ENCODE assay signal across 20 cellular contexts in genomic region chr10:110483633-110484032, GRCh38. TPM values are rescaled to one million over a fixed set of nuclear protein-coding genes. Genes with fewer than 3 reads are reported as not detected.
DNase-seq lines count a peak whose midpoint lies in the region; ATAC-seq, FAIRE-seq and TF ChIP-seq lines count a peak whose summit lies in the region.
"Had no signal": no experiment of that assay in that cellular context is flagged by ENCODE, and none has a peak within 500 bp of the region (broad histone marks: within the 10 kb centered on the region; RNA-seq: fewer than 3 reads in every experiment).

No MANE protein-coding gene starts in this region.

- TF ChIP-seq CTCF in H1 (IDR thresholded peaks at IDR 0.05; ENCODE audit: control extremely low read depth in 1 of 3, insufficient read depth in 1 of 3, low read depth in 1 of 3, low read length in 3 of 3) (no peak), mucosa of descending colon (IDR thresholded peaks at IDR 0.05) (no peak), H9 (conservative IDR thresholded peaks at IDR 0.05) (no peak), pancreas (IDR thresholded peaks at IDR 0.05) (no peak)

- H3K4me1 ChIP-seq in H1 (replicated peaks in 1 of 4; ENCODE audit: control insufficient read depth in 3 of 4, insufficient read depth in 4 of 4, low read length in 3 of 4) (peaks cover 9 to 12% (median 11%) of the 10 kb centered on the region in 4 experiments), mucosa of descending colon (ENCODE audit: low read depth) (peaks cover 3% of the 10 kb centered on the region), H9 (ENCODE audit: insufficient read depth, low read length) (peaks cover 13% of the 10 kb centered on the region), pancreas (no peaks in the 10 kb centered on the region)

- no peaks in the 10 kb centered on the region for H3K23me2 ChIP-seq in H1 (ENCODE audit: low read depth, low read length)
- H3K23me2 ChIP-seq in H9 (ENCODE audit: insufficient read length, low read depth, low read length, poor library complexity, severe bottlenecking), result no peaks in the 10 kb centered on the region

- in situ Hi-C loops in ACHN (cut with HindIII; ENCODE audit: low pct_ligation_motif_present, low pct_unique_long_range_greater_than_20kb, low sequenced_read_pairs), result no loop called here

- POLR2A ChIA-PET in H1 (lab: Charles Lee; ENCODE audit: partially characterized antibody), result interaction anchor here (0.7 to 8.9 kb wide), 3 partner anchors 10 to 167 kb away, joined by 3 to 56 read pairs (median 4); partner anchors contain the start of gene DUSP5

- H3K18ac ChIP-seq in H1 (ENCODE audit: extremely low read depth, low read length), result no peak overlapping the region
- H3K18ac ChIP-seq in H9 (ENCODE audit: insufficient read length, low read depth, low read length), result no peak overlapping the region

- no peak overlapping the region for H3K4ac ChIP-seq in H1 (replicated peaks; ENCODE audit: insufficient read length, low read depth, low read length)
- H3K4ac ChIP-seq in H9 (ENCODE audit: low read depth, low read length), result no peak overlapping the region

- H3K79me1 ChIP-seq in H1 (ENCODE audit: low read depth, low read length) (no peaks in the 10 kb centered on the region), H9 (ENCODE audit: insufficient read depth, low read depth, low read length, poor library complexity, severe bottlenecking) (no peaks in the 10 kb centered on the region)

- H3K27ac ChIP-seq in H1 (ENCODE audit: low read depth, low read length), result no peak overlapping the region
- no peak overlapping the region for H3K27ac ChIP-seq in H9 (ENCODE audit: insufficient read length, low read depth, low read length)
- no peak overlapping the region for H3K27ac ChIP-seq in pancreas

- H3K4me2 ChIP-seq in H1 (ENCODE audit: insufficient read depth in 1 of 2, low read depth in 2 of 2, low read length in 2 of 2), result no peak overlapping the region
- H3K4me2 ChIP-seq in H9 (ENCODE audit: insufficient read depth, insufficient read length, low read length), result no peak overlapping the region

- H3K4me3 ChIP-seq in H1 (ENCODE audit: extremely low read depth in 1 of 4, insufficient read depth in 2 of 4, low read depth in 3 of 4, low read length in 4 of 4), result no peak overlapping the region
- H3K4me3 ChIP-seq in mucosa of descending colon, result no peak overlapping the region
- no peak overlapping the region for H3K4me3 ChIP-seq in pancreas

- H3K36me3 Mint-ChIP-seq in H9 (ENCODE audit: insufficient read depth in 1 of 3, low read depth in 3 of 3), result no peaks in the 10 kb centered on the region

- TF ChIP-seq POLR2A in H1 (IDR thresholded peaks at IDR 0.05; ENCODE audit: control extremely low read depth in 1 of 2, low read depth in 2 of 2, low read length in 2 of 2), result no peak

- H3K4me3 Mint-ChIP-seq in H9, result no peak overlapping the region
- H3K4me3 Mint-ChIP-seq: CD4-positive, alpha-beta T cell had no signal

- CTCF ChIA-PET in H1 (lab: Charles Lee; ENCODE audit: partially characterized antibody), result interaction anchor here (0.7 to 3.0 kb wide), 5 partner anchors 11 to 130 kb away, joined by 4 to 13 read pairs (median 6); no protein-coding TSS in a partner anchor

- no peaks in the 10 kb centered on the region for H3K9me3 Mint-ChIP-seq in H9
- H3K9me3 Mint-ChIP-seq: CD4-positive, alpha-beta T cell had no signal

- 94% methylated on average over 2 of the region's 2 CpGs; no CpG with 5 or more reads in 1 of the 2 experiments for WGBS in H1 (ENCODE audit: extremely low coverage in 1 of 2, insufficient coverage in 1 of 2, insufficient read length in 1 of 2, insufficient replicate concordance in 2 of 2, low coverage in 1 of 2, low lambda C conversion rate in 2 of 2, missing lambda C conversion rate in 1 of 2), 2 experiments
- WGBS in H9 (ENCODE audit: extremely low coverage, insufficient read length, low lambda C conversion rate), result no CpG with 5 or more reads among the region's 2 CpGs
- WGBS in pancreas, 2 donors, result 56 to 66% methylated on average over 2 of the region's 2 CpGs

- H3K9me3 ChIP-seq in H1 (ENCODE audit: insufficient read depth in 2 of 2, low read depth in 1 of 2, low read length in 1 of 2), result no peaks in the 10 kb centered on the region
- no peaks in the 10 kb centered on the region for H3K9me3 ChIP-seq in mucosa of descending colon
- no peaks in the 10 kb centered on the region for H3K9me3 ChIP-seq in H9 (ENCODE audit: control insufficient read depth, low read depth, low read length)
- H3K9me3 ChIP-seq in pancreas, result no peaks in the 10 kb centered on the region

- H3K79me2 ChIP-seq in H1 (ENCODE audit: control insufficient read depth in 1 of 2, insufficient read depth in 2 of 2, low read length in 2 of 2) (no peaks in the 10 kb centered on the region), H9 (ENCODE audit: insufficient read depth, low read length) (no peaks in the 10 kb centered on the region)

- H2AK5ac ChIP-seq in H1 (ENCODE audit: low read depth, low read length) (no peak overlapping the region), H9 (ENCODE audit: insufficient read length, low read length) (no peak overlapping the region)

- FAIRE-seq in H1 (lab: Jason Lieb, UNC), result no peak
- FAIRE-seq in pancreas (lab: Jason Lieb, UNC), result no peak
- FAIRE-seq: GM12891 had no signal

- H2BK20ac ChIP-seq in H1 (ENCODE audit: low read length) (0 out of 2 replicates have a peak overlapping the region, but pooled peaks have one; percentile 72), H9 (ENCODE audit: low read depth, low read length, poor library complexity, severe bottlenecking) (no peak overlapping the region)

- H3K56ac ChIP-seq in H1 (replicated peaks; ENCODE audit: insufficient read length, low read depth, low read length) (no peak overlapping the region), H9 (ENCODE audit: insufficient read length, low read depth, low read length) (no peak overlapping the region)

- H4K20me1 ChIP-seq in H1 (replicated peaks in 1 of 2; ENCODE audit: control insufficient read depth in 1 of 2, insufficient read depth in 2 of 2, low read length in 2 of 2) (no peaks in the 10 kb centered on the region), H9 (ENCODE audit: control insufficient read depth, insufficient read depth, insufficient read length) (no peaks in the 10 kb centered on the region)

- H3K14ac ChIP-seq in H1 (ENCODE audit: insufficient read length) (no peak overlapping the region), H9 (ENCODE audit: insufficient read depth, low read length) (no peak overlapping the region)

- no peaks in the 10 kb centered on the region for H3K27me3 Mint-ChIP-seq in H9 (ENCODE audit: low read depth)

- H2AFZ ChIP-seq in H1 (ENCODE audit: low read length) (no peak overlapping the region), H9 (ENCODE audit: low read length) (no peak overlapping the region)

- peaks cover 18 to 20% of the 10 kb centered on the region in 2 experiments for H3K4me1 Mint-ChIP-seq in H9

- no peak for TF ChIP-seq RAD21 in H1 (IDR thresholded peaks at IDR 0.05 in 1 of 2, conservative IDR thresholded peaks at IDR 0.05 in 1 of 2; ENCODE audit: low read depth in 2 of 2, low read length in 2 of 2)

- H3T11ph ChIP-seq in H9 (ENCODE audit: low read length), result no peak overlapping the region

- no peaks in the 10 kb centered on the region for H3K36me3 ChIP-seq in H1 (ENCODE audit: control insufficient read depth in 2 of 4, insufficient read depth in 4 of 4, low read length in 3 of 4)
- no peaks in the 10 kb centered on the region for H3K36me3 ChIP-seq in mucosa of descending colon (ENCODE audit: low read depth)
- no peaks in the 10 kb centered on the region for H3K36me3 ChIP-seq in pancreas

- H3K27ac Mint-ChIP-seq in H9, result no peak overlapping the region
- H3K27ac Mint-ChIP-seq: CD4-positive, alpha-beta T cell had no signal

- H3K23ac ChIP-seq in H1 (ENCODE audit: insufficient read length), result no peak overlapping the region
- H3K23ac ChIP-seq in H9 (ENCODE audit: insufficient read length, low read depth, low read length), result no peak overlapping the region

- H2BK15ac ChIP-seq in H1 (ENCODE audit: low read length), result no peak overlapping the region
- no peak overlapping the region for H2BK15ac ChIP-seq in H9 (ENCODE audit: low read depth, low read length)

- no peak overlapping the region for H3K9ac ChIP-seq in H1 (replicated peaks in 1 of 4; ENCODE audit: extremely low read depth in 1 of 4, low read depth in 3 of 4, low read length in 3 of 4)
- no peak overlapping the region for H3K9ac ChIP-seq in H9 (ENCODE audit: extremely low read depth, insufficient read length, low read length)

- H4K5ac ChIP-seq in H1 (ENCODE audit: insufficient read length, low read depth, low read length) (no peak overlapping the region), H9 (ENCODE audit: insufficient read length, low read depth, low read length) (no peak overlapping the region)

- DNase-seq in HUDEP-2 (lab: John Stamatoyannopoulos, UW; ENCODE audit: unreplicated experiment in 76 of 76), result peak in 49 of 76 experiments; percentile 7 to 84 (median 46)
- peak; percentile 25 for DNase-seq in SW480 (ENCODE audit: low spot score)
- no peak for DNase-seq in H1 (ENCODE audit: low read depth in 1 of 2, low spot score in 2 of 2)
- DNase-seq in mucosa of descending colon, result no peak
- DNase-seq in ACHN, result no peak
- no peak for DNase-seq in iPS-NIHi7 (ENCODE audit: extremely low spot score)
- no peak for DNase-seq in H9
- DNase-seq in pancreas, result no peak
- DNase-seq: CD4-positive, alpha-beta T cell; DMS153; GOT3; Kasumi-1; MM.1S; NCI-H1092 treated with DMSO at 0.1 percent for 48 hours; NCI-H1436 treated with DMSO at 0.1 percent for 48 hours; NCI-H2029; NCI-H446 treated with DMSO at 0.1 percent for 48 hours; NCI-H526 treated with DMSO at 0.1 percent for 48 hours; Right ventricle myocardium superior had no signal

- H2BK5ac ChIP-seq in H1 (ENCODE audit: low read depth, low read length) (no peak overlapping the region), H9 (ENCODE audit: insufficient read length, low read length) (no peak overlapping the region)

- H2BK120ac ChIP-seq in H1 (replicated peaks; ENCODE audit: low read depth, low read length) (no peak overlapping the region), H9 (ENCODE audit: low read depth, low read length, poor library complexity, severe bottlenecking) (no peak overlapping the region)

- H4K8ac ChIP-seq in H1 (ENCODE audit: extremely low read depth, insufficient read depth, low read length), result no peak overlapping the region
- no peak overlapping the region for H4K8ac ChIP-seq in H9 (replicated peaks; ENCODE audit: insufficient read length, low read depth, low read length)

- no peak for TF ChIP-seq EP300 in H1 (IDR thresholded peaks at IDR 0.05; ENCODE audit: borderline replicate concordance in 1 of 2, low read depth in 2 of 2, low read length in 2 of 2)

- intact Hi-C loops in mucosa of descending colon (cut with DNase I, micrococcal nuclease), result no loop called here
- intact Hi-C loops in pancreas (cut with DNase I), result no loop called here

- no peaks in the 10 kb centered on the region for H3K27me3 ChIP-seq in H1 (replicated peaks in 1 of 4; ENCODE audit: control insufficient read depth in 3 of 4, extremely low read depth in 1 of 4, insufficient read depth in 3 of 4, low read length in 3 of 4)
- no peaks in the 10 kb centered on the region for H3K27me3 ChIP-seq in H9 (ENCODE audit: insufficient read depth, low read length)
- H3K27me3 ChIP-seq in pancreas, result no peaks in the 10 kb centered on the region

- ATAC-seq in mucosa of descending colon (peak; percentile 91), pancreas (no peak)

- H4K91ac ChIP-seq in H1 (replicated peaks; ENCODE audit: insufficient read length, low read length), result no peak overlapping the region
- no peak overlapping the region for H4K91ac ChIP-seq in H9 (ENCODE audit: insufficient read length, low read depth, low read length)

- H2BK12ac ChIP-seq in H1 (ENCODE audit: low read depth, low read length) (no peak overlapping the region), H9 (ENCODE audit: insufficient read length, low read depth, low read length) (no peak overlapping the region)

RNA-seq across cellular contexts. Expression of gene DUSP5, which starts 14.1 kb away (rescaled TPM):
- 27.0 and 30.3 TPM in 2 replicates for total RNA-seq in H1 (2021; fragmentation: NEBNext Ultra II Directional; extraction: Animal tissue kit (Norgen Biotek cat#: 25700))
- polyA plus RNA-seq in H1 (2011; rRNA removed), result 13.3 and 13.6 TPM in 2 replicates
- polyA plus RNA-seq in H1 (2011; cell fraction: cytosol; rRNA removed), result 15.2 TPM
- polyA plus RNA-seq in H1 (2011; cell fraction: nucleus; rRNA removed), result 12.0 TPM
- 14.3 to 18.7 TPM (median 15.9 TPM) in 4 replicates for polyA plus RNA-seq in H1 (2012, experiment 1 of 2)
- 16.9 TPM for polyA plus RNA-seq in H1 (2012, experiment 2 of 2)
- polyA plus RNA-seq in H1 (2013, experiment 1 of 2), result 17.0 TPM
- 20.2 TPM for polyA plus RNA-seq in H1 (2013, experiment 2 of 2)
- polyA minus RNA-seq in H1 (2011; rRNA and poly(A)+ RNA removed), result 28.9 and 41.0 TPM in 2 replicates
- polyA minus RNA-seq in H1 (2011; cell fraction: cytosol; rRNA and poly(A)+ RNA removed), result 37.5 TPM
- polyA minus RNA-seq in H1 (2011; cell fraction: nucleus; rRNA and poly(A)+ RNA removed), result 14.9 TPM
- total RNA-seq in mucosa of descending colon, result 10 to 100 TPM; 21.5 to 40.1 (median 23.9) TPM
- 29.3 and 29.4 TPM in 2 replicates for total RNA-seq in H9 (2021)
- 10 to 100 TPM in 1 of 6 donors, 1 to 10 TPM in 5; 2.7 to 11.8 (median 3.8) TPM for total RNA-seq in pancreas
- 10 to 100 TPM in 1 of 2 donors, 1 to 10 TPM in 1; 7.2 to 12.8 TPM for polyA plus RNA-seq in pancreas

Comparison
In these comparisons a context has a peak if more than half of its experiments do, and no peak if none do; other contexts are left out.
1. DNase-seq: peak in HUDEP-2 (49 of 76) and SW480 (single experiment); none in H1 (0 of 2), mucosa of descending colon (0 of 3), ACHN (single experiment), iPS-NIHi7 (single experiment), H9 (single experiment) and pancreas (0 of 6).